Comparison of ENCODE assay signal across 1 cellular context in genomic region chr15:69450221-69450620, GRCh38. TPM values are rescaled to one million over a fixed set of nuclear protein-coding genes. Genes with fewer than 3 reads are reported as not detected.
"Had no signal": no experiment of that assay in that cellular context is flagged by ENCODE, and none has a peak within 500 bp of the region (broad histone marks: within the 10 kb centered on the region; RNA-seq: fewer than 3 reads in every experiment).

No MANE protein-coding gene starts in this region.

RNA-seq across cellular contexts. Expression of gene KIF23, which starts 36.1 kb away (rescaled TPM):
- total RNA-seq: naive thymus-derived CD8-positive, alpha-beta T cell had no signal
